Comparison of ENCODE assay signal across 14 cellular contexts in genomic region chr3:152213086-152213674, GRCh38. TPM values are rescaled to one million over a fixed set of nuclear protein-coding genes. Genes with fewer than 3 reads are reported as not detected.
DNase-seq lines count a peak whose midpoint lies in the region; ATAC-seq, FAIRE-seq and TF ChIP-seq lines count a peak whose summit lies in the region.
"Had no signal": no experiment of that assay in that cellular context is flagged by ENCODE, and none has a peak within 500 bp of the region (broad histone marks: within the 10 kb centered on the region; RNA-seq: fewer than 3 reads in every experiment).

No MANE protein-coding gene starts in this region.

- H3K36me3 Mint-ChIP-seq in activated T-helper 17 cell treated with anti-CD3 and anti-CD28 coated beads, Interleukin-2, amount 50 U/mL, for 72 hours (ENCODE audit: low read depth) = no peaks in the 10 kb centered on the region

- peak; percentile 38 for FAIRE-seq in GM18507 (lab: Jason Lieb, UNC)
- FAIRE-seq: RCC 7860 had no signal

- peaks cover 32% of the 10 kb centered on the region for H3K4me1 Mint-ChIP-seq in activated T-helper 17 cell treated with anti-CD3 and anti-CD28 coated beads, Interleukin-2, amount 50 U/mL, for 72 hours

- peak overlapping the region; percentile 32 for H2AFZ ChIP-seq in ACC112 (ENCODE audit: low read length, unreplicated experiment)

- no peaks in the 10 kb centered on the region for H3K79me2 ChIP-seq in ACC112 (ENCODE audit: control insufficient read depth, insufficient read depth, low read length, unreplicated experiment)

- peak overlapping the region; percentile 33 for H3K27ac Mint-ChIP-seq in activated T-helper 17 cell treated with anti-CD3 and anti-CD28 coated beads, Interleukin-2, amount 50 U/mL, for 72 hours

- DNase-seq in GM18507 (ENCODE audit: extremely low spot score, insufficient read length, low read depth) = no peak
- DNase-seq in GM19240 (ENCODE audit: insufficient read length, low spot score) = no peak
- DNase-seq: activated CD8-positive, alpha-beta memory T cell treated with anti-CD3 and anti-CD28 coated beads for 24 hours; head of caudate nucleus; stimulated activated CD4-positive, alpha-beta T cell treated with anti-CD3 and anti-CD28 coated beads, Interleukin-1b, Interleukin-23, amount 100 ng/mL, for 48 hours; T-helper 9 cell had no signal

- H3K9me3 ChIP-seq in muscle layer of duodenum (ENCODE audit: control insufficient read depth in 1 of 2, low read length in 2 of 2) = no peaks in the 10 kb centered on the region

- no peaks in the 10 kb centered on the region for H3K9me3 Mint-ChIP-seq in activated T-helper 17 cell treated with anti-CD3 and anti-CD28 coated beads, Interleukin-2, amount 50 U/mL, for 72 hours

- H3K4me1 ChIP-seq in ACC112 (ENCODE audit: control insufficient read depth, insufficient read depth, low read length, unreplicated experiment) = no peaks in the 10 kb centered on the region
- H3K4me1 ChIP-seq in muscle layer of duodenum (ENCODE audit: control insufficient read depth in 1 of 2, insufficient read depth in 2 of 2, low read length in 2 of 2) = peaks cover 0 to 3% of the 10 kb centered on the region in 2 donors
- H3K4me1 ChIP-seq: BLaER1 treated with 17β-estradiol and CSF1 and Interleukin-3, amounts not matched to agents 10 nM and 100 nM had no signal

- H3K27ac ChIP-seq in ACC112 (ENCODE audit: low read depth, low read length) (no peak overlapping the region), muscle layer of duodenum (ENCODE audit: low read length) (peak overlapping the region; percentile 46)
- H3K27ac ChIP-seq: BLaER1 treated with 17β-estradiol and CSF1 and Interleukin-3, amounts not matched to agents 10 nM and 100 nM had no signal

- no peaks in the 10 kb centered on the region for H3K27me3 ChIP-seq in ACC112 (ENCODE audit: insufficient read depth, low read length)
- no peaks in the 10 kb centered on the region for H3K27me3 ChIP-seq in muscle layer of duodenum (ENCODE audit: low read depth, low read length)
- H3K27me3 ChIP-seq: BLaER1 treated with 17β-estradiol and CSF1 and Interleukin-3, amounts not matched to agents 10 nM and 100 nM had no signal

- H3K27me3 Mint-ChIP-seq in activated T-helper 17 cell treated with anti-CD3 and anti-CD28 coated beads, Interleukin-2, amount 50 U/mL, for 72 hours = no peaks in the 10 kb centered on the region

- H3K4me3 ChIP-seq in ACC112 (ENCODE audit: low read depth, low read length) (no peak overlapping the region), muscle layer of duodenum (ENCODE audit: low read depth in 1 of 2, low read length in 2 of 2) (no peak overlapping the region)
- H3K4me3 ChIP-seq: BLaER1 treated with 17β-estradiol and CSF1 and Interleukin-3, amounts not matched to agents 10 nM and 100 nM had no signal

- H3K36me3 ChIP-seq in ACC112 (ENCODE audit: insufficient read depth, low read length) = no peaks in the 10 kb centered on the region
- no peaks in the 10 kb centered on the region for H3K36me3 ChIP-seq in muscle layer of duodenum (ENCODE audit: control insufficient read depth in 1 of 2, insufficient read depth in 2 of 2, low read length in 2 of 2)
- H3K36me3 ChIP-seq: BLaER1 treated with 17β-estradiol and CSF1 and Interleukin-3, amounts not matched to agents 10 nM and 100 nM had no signal

- no peak for ATAC-seq in activated T-helper 17 cell treated with anti-CD3 and anti-CD28 coated beads, Interleukin-2, amount 50 U/mL, for 72 hours (replicated peaks)
- no peak for ATAC-seq in HG03432 (IDR thresholded peaks at IDR 0.05; ENCODE audit: unreplicated experiment)
- no peak for ATAC-seq in SK-N-SH treated with all-trans-retinoic acid at 6 μM for 48 hours
- no peak for ATAC-seq in GM21619 (IDR thresholded peaks at IDR 0.05; ENCODE audit: unreplicated experiment)

- peak overlapping the region; percentile 50 for H3K4me3 Mint-ChIP-seq in activated T-helper 17 cell treated with anti-CD3 and anti-CD28 coated beads, Interleukin-2, amount 50 U/mL, for 72 hours

TF ChIP-seq in SK-N-SH treated with all-trans-retinoic acid at 6 μM for 48 hours, 23 proteins besides CTCF, POLR2A, EP300 and RAD21 (continues in another document):
- TF ChIP-seq BACH2 (CRISPR knock-in tag; IDR thresholded peaks at IDR 0.05; ENCODE audit: borderline replicate concordance) = no peak
- no peak for TF ChIP-seq ZNF8 (CRISPR knock-in tag; IDR thresholded peaks at IDR 0.05)
- TF ChIP-seq CSDC2 (CRISPR knock-in tag; IDR thresholded peaks at IDR 0.05) = no peak
- TF ChIP-seq, protein P1, sequence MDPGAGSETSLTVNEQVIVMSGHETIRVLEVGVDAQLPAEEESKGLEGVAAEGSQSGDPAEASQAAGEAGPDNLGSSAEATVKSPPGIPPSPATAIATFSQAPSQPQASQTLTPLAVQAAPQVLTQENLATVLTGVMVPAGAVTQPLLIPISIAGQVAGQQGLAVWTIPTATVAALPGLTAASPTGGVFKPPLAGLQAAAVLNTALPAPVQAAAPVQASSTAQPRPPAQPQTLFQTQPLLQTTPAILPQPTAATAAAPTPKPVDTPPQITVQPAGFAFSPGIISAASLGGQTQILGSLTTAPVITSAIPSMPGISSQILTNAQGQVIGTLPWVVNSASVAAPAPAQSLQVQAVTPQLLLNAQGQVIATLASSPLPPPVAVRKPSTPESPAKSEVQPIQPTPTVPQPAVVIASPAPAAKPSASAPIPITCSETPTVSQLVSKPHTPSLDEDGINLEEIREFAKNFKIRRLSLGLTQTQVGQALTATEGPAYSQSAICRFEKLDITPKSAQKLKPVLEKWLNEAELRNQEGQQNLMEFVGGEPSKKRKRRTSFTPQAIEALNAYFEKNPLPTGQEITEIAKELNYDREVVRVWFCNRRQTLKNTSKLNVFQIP (CRISPR knock-in tag; IDR thresholded peaks at IDR 0.05; ENCODE audit: borderline replicate concordance, low read depth) = no peak
- no peak for TF ChIP-seq ZFP30 (CRISPR knock-in tag; IDR thresholded peaks at IDR 0.05)
- no peak for TF ChIP-seq RARB (CRISPR knock-in tag; IDR thresholded peaks at IDR 0.05)
- TF ChIP-seq GLIS3 (CRISPR knock-in tag; IDR thresholded peaks at IDR 0.05) = no peak
- no peak for TF ChIP-seq OSR1 (CRISPR knock-in tag; IDR thresholded peaks at IDR 0.05)
- TF ChIP-seq ESRRG (CRISPR knock-in tag; IDR thresholded peaks at IDR 0.05) = no peak
- no peak for TF ChIP-seq ZNF70 (CRISPR knock-in tag; IDR thresholded peaks at IDR 0.05)
- no peak for TF ChIP-seq ZNF565 (CRISPR knock-in tag; conservative IDR thresholded peaks at IDR 0.05; ENCODE audit: low read depth)
- TF ChIP-seq, protein P2, sequence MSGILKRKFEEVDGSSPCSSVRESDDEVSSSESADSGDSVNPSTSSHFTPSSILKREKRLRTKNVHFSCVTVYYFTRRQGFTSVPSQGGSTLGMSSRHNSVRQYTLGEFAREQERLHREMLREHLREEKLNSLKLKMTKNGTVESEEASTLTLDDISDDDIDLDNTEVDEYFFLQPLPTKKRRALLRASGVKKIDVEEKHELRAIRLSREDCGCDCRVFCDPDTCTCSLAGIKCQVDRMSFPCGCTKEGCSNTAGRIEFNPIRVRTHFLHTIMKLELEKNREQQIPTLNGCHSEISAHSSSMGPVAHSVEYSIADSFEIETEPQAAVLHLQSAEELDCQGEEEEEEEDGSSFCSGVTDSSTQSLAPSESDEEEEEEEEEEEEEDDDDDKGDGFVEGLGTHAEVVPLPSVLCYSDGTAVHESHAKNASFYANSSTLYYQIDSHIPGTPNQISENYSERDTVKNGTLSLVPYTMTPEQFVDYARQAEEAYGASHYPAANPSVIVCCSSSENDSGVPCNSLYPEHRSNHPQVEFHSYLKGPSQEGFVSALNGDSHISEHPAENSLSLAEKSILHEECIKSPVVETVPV (CRISPR knock-in tag; IDR thresholded peaks at IDR 0.05) = no peak
- no peak for TF ChIP-seq PATZ1 (CRISPR knock-in tag; IDR thresholded peaks at IDR 0.05; ENCODE audit: borderline replicate concordance)
- TF ChIP-seq, protein P3, sequence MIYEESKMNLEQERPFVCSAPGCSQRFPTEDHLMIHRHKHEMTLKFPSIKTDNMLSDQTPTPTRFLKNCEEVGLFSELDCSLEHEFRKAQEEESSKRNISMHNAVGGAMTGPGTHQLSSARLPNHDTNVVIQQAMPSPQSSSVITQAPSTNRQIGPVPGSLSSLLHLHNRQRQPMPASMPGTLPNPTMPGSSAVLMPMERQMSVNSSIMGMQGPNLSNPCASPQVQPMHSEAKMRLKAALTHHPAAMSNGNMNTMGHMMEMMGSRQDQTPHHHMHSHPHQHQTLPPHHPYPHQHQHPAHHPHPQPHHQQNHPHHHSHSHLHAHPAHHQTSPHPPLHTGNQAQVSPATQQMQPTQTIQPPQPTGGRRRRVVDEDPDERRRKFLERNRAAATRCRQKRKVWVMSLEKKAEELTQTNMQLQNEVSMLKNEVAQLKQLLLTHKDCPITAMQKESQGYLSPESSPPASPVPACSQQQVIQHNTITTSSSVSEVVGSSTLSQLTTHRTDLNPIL (CRISPR knock-in tag; IDR thresholded peaks at IDR 0.05; ENCODE audit: low read depth) = no peak

RNA-seq across cellular contexts. Expression of gene MBNL1, which starts 55.5 kb away (rescaled TPM):
- total RNA-seq in activated T-helper 17 cell treated with anti-CD3 and anti-CD28 coated beads, Interleukin-2, amount 50 U/mL, for 72 hours = 100 to 1,000 TPM; 322 to 452 TPM
